Comparison of ENCODE assay signal across 8 cellular contexts in genomic region chr20:34709044-34709835, GRCh38. TPM values are rescaled to one million over a fixed set of nuclear protein-coding genes. Genes with fewer than 3 reads are reported as not detected.
A peak's percentile ranks its signal among the peaks of the same experiment; 100 is the strongest.
DNase-seq lines count a peak whose midpoint lies in the region; ATAC-seq, FAIRE-seq and TF ChIP-seq lines count a peak whose summit lies in the region.

No MANE protein-coding gene starts in this region.

- H3K9me3 Mint-ChIP-seq in GM23338: no peaks in the 10 kb centered on the region; the same call in 2 of the 3 replicates

- peak; percentile 58 for ATAC-seq in GM23338
- ATAC-seq in left ventricle myocardium superior: peak; percentile 70

- no peak for TF ChIP-seq CTCF in GM23338 (conservative IDR thresholded peaks at IDR 0.05; ENCODE audit: low read depth in 2 of 2)

- no peaks in the 10 kb centered on the region for H3K36me3 Mint-ChIP-seq in GM23338 (ENCODE audit: low read depth)

- H3K4me1 ChIP-seq in GM23338 (ENCODE audit: insufficient read depth): peaks cover 17% of the 10 kb centered on the region; the same call in 1 of the 2 replicates

- H2AFZ ChIP-seq in GM23338: peak overlapping the region; percentile 99

- 0 out of 2 replicates have a peak, but pooled peaks cover 10% of the 10 kb centered on the region for H3F3A ChIP-seq in GM23338 (replicated peaks; ENCODE audit: low read depth)

- H3K27me3 Mint-ChIP-seq in GM23338 (ENCODE audit: insufficient read depth, low read depth, poor library complexity): peaks cover 36% of the 10 kb centered on the region

- no peaks in the 10 kb centered on the region for H3K36me3 ChIP-seq in GM23338 (ENCODE audit: insufficient read depth)

- no peaks in the 10 kb centered on the region for H3K79me2 ChIP-seq in GM23338 (replicated peaks; ENCODE audit: insufficient read depth)

- peaks cover 12% of the 10 kb centered on the region for H3K4me1 Mint-ChIP-seq in GM23338

- H3K27ac ChIP-seq in GM23338 (ENCODE audit: low read depth): peak overlapping the region; percentile 72; the same call in 1 of the 2 replicates

- H3K27me3 ChIP-seq in GM23338 (ENCODE audit: insufficient read depth): peaks cover 25% of the 10 kb centered on the region

- no peak for FAIRE-seq in urothelium cell line (lab: Jason Lieb, UNC)

- H4K20me1 ChIP-seq in GM23338 (replicated peaks; ENCODE audit: insufficient read depth): no peaks in the 10 kb centered on the region

- H3K9me2 ChIP-seq in GM23338 (ENCODE audit: insufficient read depth): no peaks in the 10 kb centered on the region

- intact Hi-C loops in left ventricle myocardium superior (cut with micrococcal nuclease): loop anchor here (10.0 kb wide), 1 partner anchor 174 kb away; no protein-coding TSS in a partner anchor

- DNase-seq in ELR (ENCODE audit: low read depth) (peak; percentile 96), GM23338 (ENCODE audit: low spot score) (peak; percentile 85), LoVo (ENCODE audit: low spot score) (peak; percentile 74), T-helper 1 cell (peak; percentile 62 to 85 (median 75)), amniotic epithelial cell (ENCODE audit: low read depth) (peak; percentile 90), left ventricle myocardium superior (peak; percentile 91), putamen (ENCODE audit: low spot score) (peak; percentile 77), urothelium cell line (ENCODE audit: low spot score) (peak; percentile 92)

- H3K4me2 ChIP-seq in GM23338: peak overlapping the region; percentile 95

- peak overlapping the region; percentile 94 for H3K4me3 ChIP-seq in GM23338

- peak overlapping the region; percentile 77 for H3K4me3 Mint-ChIP-seq in GM23338

- H3K27ac Mint-ChIP-seq in GM23338: no peak overlapping the region

TF ChIP-seq in GM23338, 12 proteins besides CTCF, POLR2A, EP300 and RAD21:
- TF ChIP-seq, protein P1, sequence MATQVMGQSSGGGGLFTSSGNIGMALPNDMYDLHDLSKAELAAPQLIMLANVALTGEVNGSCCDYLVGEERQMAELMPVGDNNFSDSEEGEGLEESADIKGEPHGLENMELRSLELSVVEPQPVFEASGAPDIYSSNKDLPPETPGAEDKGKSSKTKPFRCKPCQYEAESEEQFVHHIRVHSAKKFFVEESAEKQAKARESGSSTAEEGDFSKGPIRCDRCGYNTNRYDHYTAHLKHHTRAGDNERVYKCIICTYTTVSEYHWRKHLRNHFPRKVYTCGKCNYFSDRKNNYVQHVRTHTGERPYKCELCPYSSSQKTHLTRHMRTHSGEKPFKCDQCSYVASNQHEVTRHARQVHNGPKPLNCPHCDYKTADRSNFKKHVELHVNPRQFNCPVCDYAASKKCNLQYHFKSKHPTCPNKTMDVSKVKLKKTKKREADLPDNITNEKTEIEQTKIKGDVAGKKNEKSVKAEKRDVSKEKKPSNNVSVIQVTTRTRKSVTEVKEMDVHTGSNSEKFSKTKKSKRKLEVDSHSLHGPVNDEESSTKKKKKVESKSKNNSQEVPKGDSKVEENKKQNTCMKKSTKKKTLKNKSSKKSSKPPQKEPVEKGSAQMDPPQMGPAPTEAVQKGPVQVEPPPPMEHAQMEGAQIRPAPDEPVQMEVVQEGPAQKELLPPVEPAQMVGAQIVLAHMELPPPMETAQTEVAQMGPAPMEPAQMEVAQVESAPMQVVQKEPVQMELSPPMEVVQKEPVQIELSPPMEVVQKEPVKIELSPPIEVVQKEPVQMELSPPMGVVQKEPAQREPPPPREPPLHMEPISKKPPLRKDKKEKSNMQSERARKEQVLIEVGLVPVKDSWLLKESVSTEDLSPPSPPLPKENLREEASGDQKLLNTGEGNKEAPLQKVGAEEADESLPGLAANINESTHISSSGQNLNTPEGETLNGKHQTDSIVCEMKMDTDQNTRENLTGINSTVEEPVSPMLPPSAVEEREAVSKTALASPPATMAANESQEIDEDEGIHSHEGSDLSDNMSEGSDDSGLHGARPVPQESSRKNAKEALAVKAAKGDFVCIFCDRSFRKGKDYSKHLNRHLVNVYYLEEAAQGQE (IDR thresholded peaks at IDR 0.05; ENCODE audit: unreplicated experiment): no peak
- TF ChIP-seq ZNF114 (CRISPR knock-in tag; IDR thresholded peaks at IDR 0.05): no peak
- TF ChIP-seq POLR2AphosphoS5 (IDR thresholded peaks at IDR 0.05; ENCODE audit: low read depth): no peak; the same call in none of the 2 replicates

RNA-seq across cellular contexts. Expression of gene TP53INP2, which starts 5.1 kb away (rescaled TPM):
- total RNA-seq in GM23338 (2014; rRNA removed; shearing (Covaris generic)): 3.3 and 3.8 TPM in 2 replicates
- polyA plus RNA-seq in GM23338 (2016; fragmentation: Nextera tagmentation; extraction: Ambion mirVana): 2.4 and 2.7 TPM in 2 replicates
- total RNA-seq in left ventricle myocardium superior: 146 TPM

RNA-seq across cellular contexts. Expression of gene PIGU, which starts 32.3 kb away (rescaled TPM):
- total RNA-seq in GM23338 (2014; rRNA removed; shearing (Covaris generic)): 28.9 and 31.3 TPM in 2 replicates
- 22.4 and 24.3 TPM in 2 replicates for polyA plus RNA-seq in GM23338 (2016; fragmentation: Nextera tagmentation; extraction: Ambion mirVana)
- total RNA-seq in left ventricle myocardium superior: 14.5 TPM

Comparison
In these comparisons a context has a peak if more than half of its experiments do, and no peak if none do; other contexts are left out.
1. Peak in every context shown above with its lines: DNase-seq, ATAC-seq, H3K4me3 ChIP-seq and H3K27ac ChIP-seq.
2. RNA of gene TP53INP2, which starts 5.1 kb away (total RNA-seq): 146 TPM in left ventricle myocardium superior (single experiment); 3.3 to 3.8 TPM in GM23338; every median in the first group is over 10 times any median in the second.